ENCODE assay signal across 27 cellular contexts in the genomic region with DNA sequence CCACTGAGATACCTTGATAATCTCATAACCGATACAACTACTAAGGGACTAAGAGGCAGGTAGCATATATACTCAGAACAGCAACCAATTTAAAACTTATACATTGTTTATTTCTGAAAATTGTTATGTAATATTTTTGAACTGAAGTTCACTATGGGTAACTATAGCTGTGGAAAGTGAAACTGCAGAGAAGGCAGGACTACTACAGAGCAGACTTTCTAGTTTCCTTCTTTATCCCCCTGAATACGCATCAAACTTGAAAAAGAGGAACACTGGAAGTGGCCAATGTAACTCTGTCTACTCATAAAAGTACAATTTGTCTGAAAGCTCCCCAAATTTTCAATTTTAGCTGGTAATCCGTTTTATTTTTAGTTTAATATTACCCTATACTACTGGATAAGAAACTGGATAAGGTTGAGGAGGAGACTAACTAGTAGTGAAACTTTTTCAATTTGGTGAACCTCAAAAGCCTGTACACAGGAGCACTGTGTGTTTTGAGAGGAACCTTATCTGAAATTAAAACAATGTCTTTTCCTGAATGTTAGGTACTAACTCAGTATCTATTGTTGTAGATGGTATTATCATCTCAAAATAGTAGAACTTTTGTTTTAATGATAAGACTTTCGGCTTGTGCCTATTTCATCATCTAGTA.
"Had no signal": no experiment of that assay in that cellular context is flagged by ENCODE, and none has a peak within 500 bp of the region (broad histone marks: within the 10 kb centered on the region; RNA-seq: fewer than 3 reads in every experiment).

No MANE protein-coding gene starts in this region.

- H3K36me3 ChIP-seq: colonic mucosa, gastrocnemius medialis, left lung, prostate gland, right atrium auricular region, sigmoid colon, thoracic aorta, tibial nerve, upper lobe of right lung, uterus had no signal

- H3K79me2 ChIP-seq: hepatocyte had no signal

- H3K4me3 ChIP-seq: colonic mucosa, gastrocnemius medialis, hepatocyte, left lung, prostate gland, right atrium auricular region, sigmoid colon, thoracic aorta, tibial nerve, upper lobe of right lung, uterus had no signal

- H3K4me3 Mint-ChIP-seq: dendritic cell treated with granulocyte-macrophage colony-stimulating factor and Interleukin-4, amounts not matched to agents 40 ng/mL and 50 ng/mL, for 4 days; endodermal cell; mesothelial cell of epicardium; naive thymus-derived CD4-positive, alpha-beta T cell; nephron progenitor cell; stimulated activated memory B cell treated with anti-CD40 and anti-IgM and Interleukin-4, amounts not matched to agents 10 μg/mL and 1 μg/mL and 100 μg/mL, for 72 hours had no signal

- H3K27me3 Mint-ChIP-seq: dendritic cell treated with granulocyte-macrophage colony-stimulating factor and Interleukin-4, amounts not matched to agents 40 ng/mL and 50 ng/mL, for 4 days; naive thymus-derived CD4-positive, alpha-beta T cell; stimulated activated memory B cell treated with anti-CD40 and anti-IgM and Interleukin-4, amounts not matched to agents 10 μg/mL and 1 μg/mL and 100 μg/mL, for 72 hours had no signal

- H3K27ac ChIP-seq: colonic mucosa, epithelial cell of prostate, gastrocnemius medialis, hepatocyte, left lung, prostate gland, right atrium auricular region, sigmoid colon, thoracic aorta, tibial nerve, upper lobe of right lung, uterus had no signal

- H2AFZ ChIP-seq: hepatocyte had no signal

- H3K27me3 ChIP-seq: colonic mucosa, gastrocnemius medialis, hepatocyte, left lung, right atrium auricular region, sigmoid colon, tibial nerve, upper lobe of right lung, uterus had no signal

- H3K4me1 Mint-ChIP-seq: mesothelial cell of epicardium; naive thymus-derived CD4-positive, alpha-beta T cell; nephron progenitor cell; stimulated activated memory B cell treated with anti-CD40 and anti-IgM and Interleukin-4, amounts not matched to agents 10 μg/mL and 1 μg/mL and 100 μg/mL, for 72 hours had no signal

- DNase-seq: colonic mucosa; effector CD8-positive, alpha-beta T cell; endodermal cell; foreskin fibroblast; gastrocnemius medialis; head of caudate nucleus; kidney; left lung; mesenchymal stem cell; naive thymus-derived CD4-positive, alpha-beta T cell; nephron progenitor cell; nucleus accumbens; sigmoid colon; stimulated activated CD4-positive, alpha-beta T cell treated with anti-CD3 and anti-CD28 coated beads, Interleukin-4, amount 100 ng/mL, for 4 hours; stimulated activated naive CD8-positive, alpha-beta T cell treated with anti-CD3 and anti-CD28 coated beads, Interleukin-15, Interleukin-2, amounts not matched to agents 100 U/mL and 50 U/mL, for 24 hours; upper lobe of right lung; uterus had no signal

- ATAC-seq: esophagus mucosa; gastrocnemius medialis; left lung; naive thymus-derived CD4-positive, alpha-beta T cell; stimulated activated memory B cell treated with anti-CD40 and anti-IgM and Interleukin-4, amounts not matched to agents 10 μg/mL and 1 μg/mL and 100 μg/mL, for 72 hours; stimulated activated naive CD8-positive, alpha-beta T cell treated with anti-CD3 and anti-CD28 coated beads, Interleukin-15, Interleukin-2, amounts not matched to agents 100 U/mL and 50 U/mL, for 24 hours; upper lobe of right lung had no signal

- H3K9me3 Mint-ChIP-seq: stimulated activated memory B cell treated with anti-CD40 and anti-IgM and Interleukin-4, amounts not matched to agents 10 μg/mL and 1 μg/mL and 100 μg/mL, for 72 hours had no signal

- H3K36me3 Mint-ChIP-seq: mesothelial cell of epicardium; naive thymus-derived CD4-positive, alpha-beta T cell; stimulated activated memory B cell treated with anti-CD40 and anti-IgM and Interleukin-4, amounts not matched to agents 10 μg/mL and 1 μg/mL and 100 μg/mL, for 72 hours had no signal

- H3K27ac Mint-ChIP-seq: dendritic cell treated with granulocyte-macrophage colony-stimulating factor and Interleukin-4, amounts not matched to agents 40 ng/mL and 50 ng/mL, for 4 days; endodermal cell; mesothelial cell of epicardium; naive thymus-derived CD4-positive, alpha-beta T cell; nephron progenitor cell; stimulated activated memory B cell treated with anti-CD40 and anti-IgM and Interleukin-4, amounts not matched to agents 10 μg/mL and 1 μg/mL and 100 μg/mL, for 72 hours had no signal

- H3K4me2 ChIP-seq: hepatocyte had no signal

- H3K4me1 ChIP-seq: colonic mucosa, gastrocnemius medialis, left lung, prostate gland, right atrium auricular region, tibial nerve, upper lobe of right lung, uterus had no signal

- H3K9me3 ChIP-seq: colonic mucosa, gastrocnemius medialis, prostate gland, sigmoid colon, thoracic aorta, tibial nerve, upper lobe of right lung, uterus had no signal
